Comparison of ENCODE assay signal across 8 cellular contexts in genomic region chr10:91590904-91591791, GRCh38. TPM values are rescaled to one million over a fixed set of nuclear protein-coding genes. Genes with fewer than 3 reads are reported as not detected.
DNase-seq lines count a peak whose midpoint lies in the region; ATAC-seq, FAIRE-seq and TF ChIP-seq lines count a peak whose summit lies in the region.

No MANE protein-coding gene starts in this region.

- CTCF ChIA-PET in RWPE1 (lab: Yijun Ruan, JAX), result no interaction called here

- intact Hi-C loops in psoas muscle (cut with DNase I), result no loop called here

- no peak for FAIRE-seq in frontal cortex (lab: Jason Lieb, UNC)

- H3K27me3 ChIP-seq in psoas muscle (ENCODE audit: insufficient read depth in 3 of 3, low read length in 2 of 3), result no peaks in the 10 kb centered on the region

- POLR2A ChIA-PET in RWPE1 (lab: Yijun Ruan, JAX; ENCODE audit: low non-redundant PET), result no interaction called here

- DNase-seq in Daoy (ENCODE audit: low read depth) (peak; percentile 30), RWPE1 (ENCODE audit: low spot score) (no peak), foreskin melanocyte (peak; percentile 92), psoas muscle (peak in 1 of 2 donors; percentile 73), frontal cortex (ENCODE audit: low spot score in 2 of 2) (no peak), G401 (ENCODE audit: low spot score) (no peak)
- no peak for DNase-seq in activated naive CD4-positive, alpha-beta T cell treated with anti-CD3 and anti-CD28 coated beads, Interleukin-2, amount 50 U/mL, for 16 hours

- in situ Hi-C loops in G401 (cut with HindIII; ENCODE audit: low sequenced_read_pairs), result no loop called here

- peak overlapping the region; percentile 82 for H3K27ac ChIP-seq in RWPE1
- peak overlapping the region; percentile 95 for H3K27ac ChIP-seq in psoas muscle

- ATAC-seq in psoas muscle (peak; percentile 65 to 74 (median 72)), GM18520 (IDR thresholded peaks at IDR 0.05; ENCODE audit: unreplicated experiment) (no peak)

- no peak for TF ChIP-seq CTCF in RWPE1 (conservative IDR thresholded peaks at IDR 0.05; ENCODE audit: low read depth)
- no peak for TF ChIP-seq CTCF in psoas muscle (IDR thresholded peaks at IDR 0.05)

- no peaks in the 10 kb centered on the region for H3K9me3 ChIP-seq in psoas muscle

- 18 to 29% (median 27%) methylated on average over 10 of the region's 10 CpGs for WGBS in psoas muscle, 3 donors

- H3K4me1 ChIP-seq in psoas muscle, result peaks cover 78% of the 10 kb centered on the region

- no peaks in the 10 kb centered on the region for H3K36me3 ChIP-seq in psoas muscle (ENCODE audit: insufficient read depth in 1 of 2, low read depth in 1 of 2)

- peak overlapping the region; percentile 52 for H3K4me3 ChIP-seq in psoas muscle

RNA-seq across cellular contexts. Expression of gene PPP1R3C, which starts 41.7 kb away (rescaled TPM):
- total RNA-seq in Daoy (2014; rRNA removed; shearing (Covaris generic)), result 0.54 and 0.74 TPM in 2 replicates
- total RNA-seq in psoas muscle (100 to 1,000 TPM in 3 of 4 donors, 10 to 100 TPM in 1; 89.6 to 359 (median 280) TPM), frontal cortex (37.9 TPM)
- 100 to 1,000 TPM in 1 of 3 donors, 10 to 100 TPM in 2; 38.5 to 111 (median 59.1) TPM for polyA plus RNA-seq in psoas muscle
- 4.2 and 7.9 TPM in 2 replicates for total RNA-seq in G401 (2014; rRNA removed; shearing (Covaris generic))

Comparison
In these comparisons a context has a peak if more than half of its experiments do, and no peak if none do; other contexts are left out.
1. DNase-seq: peak in Daoy (single experiment) and foreskin melanocyte (single experiment); none in RWPE1 (single experiment), activated naive CD4-positive, alpha-beta T cell treated with anti-CD3 and anti-CD28 coated beads, Interleukin-2, amount 50 U/mL, for 16 hours (single experiment), frontal cortex (0 of 2) and G401 (single experiment).